Comparison of ENCODE assay signal across 13 cellular contexts in genomic region chr17:57622327-57622885, GRCh38.
DNase-seq lines count a peak whose midpoint lies in the region; ATAC-seq and TF ChIP-seq lines count a peak whose summit lies in the region.
"Had no signal": no experiment of that assay in that cellular context is flagged by ENCODE, and none has a peak within 500 bp of the region (broad histone marks: within the 10 kb centered on the region; RNA-seq: fewer than 3 reads in every experiment).

No MANE protein-coding gene starts in this region.

- peak overlapping the region; percentile 61 for H2AK5ac ChIP-seq in trophoblast cell (ENCODE audit: low read length)

- H3K27ac ChIP-seq in OCI-LY7 (ENCODE audit: low read depth, low read length, poor library complexity, severe bottlenecking) (peak overlapping the region; percentile 76), endodermal cell (ENCODE audit: low read depth, low read length) (peak overlapping the region; percentile 16), trophoblast cell (ENCODE audit: low read depth, low read length) (peak overlapping the region; percentile 96)
- H3K27ac ChIP-seq: thyroid gland had no signal

- H4K91ac ChIP-seq in trophoblast cell (ENCODE audit: low read depth, low read length): peak overlapping the region; percentile 85

- H3K27me3 Mint-ChIP-seq in endodermal cell (ENCODE audit: insufficient read depth): no peaks in the 10 kb centered on the region
- H3K27me3 Mint-ChIP-seq: CD4-positive, alpha-beta T cell had no signal

- no peak overlapping the region for H3K4me3 Mint-ChIP-seq in endodermal cell
- H3K4me3 Mint-ChIP-seq: CD4-positive, alpha-beta T cell had no signal

- H3K4me2 ChIP-seq in OCI-LY7 (ENCODE audit: low read length) (peak overlapping the region; percentile 87), trophoblast cell (ENCODE audit: low read length) (no peak overlapping the region)

- DNase-seq in OCI-LY7 (ENCODE audit: low spot score) (no peak), endodermal cell (no peak), trophoblast cell (no peak), iPS-NIHi11 (ENCODE audit: low spot score) (no peak), NCI-H1105 (lab: John Stamatoyannopoulos, UW) (no peak), cerebellar nuclear complex (lab: John Stamatoyannopoulos, UW) (no peak)
- DNase-seq: activated CD4-positive, alpha-beta T cell treated with anti-CD3 and anti-CD28 coated beads for 1 hour; CD4-positive, alpha-beta T cell; hippocampal formation; NCI-H1092 treated with DMSO at 0.1 percent for 48 hours; NCI-H446 treated with DMSO at 0.1 percent for 48 hours; thyroid gland had no signal

- ATAC-seq in GM18505 (IDR thresholded peaks at IDR 0.05; ENCODE audit: unreplicated experiment): peak; percentile 5

- peak overlapping the region; percentile 95 for H2BK5ac ChIP-seq in trophoblast cell (ENCODE audit: low read depth, low read length, poor library complexity)

- H3K27me3 ChIP-seq in endodermal cell (ENCODE audit: control insufficient read depth, insufficient read depth, low read length, poor library complexity, severe bottlenecking) (no peaks in the 10 kb centered on the region), trophoblast cell (ENCODE audit: insufficient read depth, low read length) (no peaks in the 10 kb centered on the region)
- H3K27me3 ChIP-seq: thyroid gland had no signal

- H3K9me3 ChIP-seq in OCI-LY7 (ENCODE audit: low read length) (peaks cover 2% of the 10 kb centered on the region), endodermal cell (ENCODE audit: control insufficient read depth, low read length) (peaks cover 2% of the 10 kb centered on the region), trophoblast cell (ENCODE audit: insufficient read depth, low read depth, low read length) (no peaks in the 10 kb centered on the region)
- H3K9me3 ChIP-seq: thyroid gland had no signal

- H3K36me3 Mint-ChIP-seq in endodermal cell (ENCODE audit: low read depth): peaks cover 27% of the 10 kb centered on the region

- H3K23ac ChIP-seq in trophoblast cell (ENCODE audit: low read length): no peak overlapping the region

- TF ChIP-seq CTCF in OCI-LY7 (conservative IDR thresholded peaks at IDR 0.05; ENCODE audit: low read length) (no peak), endodermal cell (conservative IDR thresholded peaks at IDR 0.05) (no peak)

- H3K9me3 Mint-ChIP-seq in endodermal cell: no peaks in the 10 kb centered on the region
- H3K9me3 Mint-ChIP-seq: CD4-positive, alpha-beta T cell had no signal

- peak overlapping the region; percentile 33 for H4K8ac ChIP-seq in trophoblast cell (ENCODE audit: low read depth, low read length)

- H3K36me3 ChIP-seq in OCI-LY7 (ENCODE audit: insufficient read depth, low read length): peaks cover 14% of the 10 kb centered on the region
- peaks cover 4% of the 10 kb centered on the region for H3K36me3 ChIP-seq in endodermal cell (ENCODE audit: control insufficient read depth, insufficient read depth, low read length)
- peaks cover 10 to 24% of the 10 kb centered on the region in 2 experiments for H3K36me3 ChIP-seq in trophoblast cell (ENCODE audit: control insufficient read depth in 1 of 2, insufficient read depth in 2 of 2, low read length in 2 of 2)
- H3K36me3 ChIP-seq: thyroid gland had no signal

- 86 to 91% methylated on average over 9 to 12 of the region's 12 CpGs for WGBS in endodermal cell (ENCODE audit: insufficient coverage in 1 of 2, insufficient read length in 1 of 2), 2 experiments
- WGBS in trophoblast cell (ENCODE audit: extremely low coverage, insufficient coverage, insufficient read length): no CpG with 5 or more reads among the region's 12 CpGs

- H2AFZ ChIP-seq in OCI-LY7 (ENCODE audit: low read length): peak overlapping the region; percentile 65; the same call in 1 of the 2 replicates
- no peak overlapping the region for H2AFZ ChIP-seq in trophoblast cell (ENCODE audit: insufficient read depth, low read length, poor library complexity)

- TF ChIP-seq POLR2A in GM18505 (IDR thresholded peaks at IDR 0.05; ENCODE audit: borderline replicate concordance, extremely low read depth, insufficient read depth, insufficient read length): no peak

- H3K14ac ChIP-seq in trophoblast cell (ENCODE audit: low read length): peak overlapping the region; percentile 66

- H3K27ac Mint-ChIP-seq in endodermal cell: peak overlapping the region; percentile 66
- H3K27ac Mint-ChIP-seq: CD4-positive, alpha-beta T cell had no signal

- peak overlapping the region; percentile 49 for H3K4ac ChIP-seq in trophoblast cell (ENCODE audit: low read depth, low read length)

- H3K4me3 ChIP-seq in OCI-LY7 (ENCODE audit: low read depth, low read length, poor library complexity, severe bottlenecking): peak overlapping the region; percentile 50
- no peak overlapping the region for H3K4me3 ChIP-seq in endodermal cell (ENCODE audit: low read length)
- H3K4me3 ChIP-seq in trophoblast cell (ENCODE audit: low read depth, low read length): no peak overlapping the region
- H3K4me3 ChIP-seq: thyroid gland had no signal

- H2BK12ac ChIP-seq in trophoblast cell (ENCODE audit: low read length): peak overlapping the region; percentile 46

- H2BK120ac ChIP-seq in trophoblast cell (ENCODE audit: insufficient read depth, low read length, poor library complexity): peak overlapping the region; percentile 84

- H4K12ac ChIP-seq in trophoblast cell (ENCODE audit: low read depth, low read length): no peak overlapping the region

- H3K9ac ChIP-seq in endodermal cell (ENCODE audit: extremely low read depth, low read length, poor library complexity, severe bottlenecking) (no peak overlapping the region), trophoblast cell (ENCODE audit: low read length) (no peak overlapping the region)

- H3K79me1 ChIP-seq in trophoblast cell (ENCODE audit: low read length): peaks cover 42% of the 10 kb centered on the region

- H3K18ac ChIP-seq in trophoblast cell (ENCODE audit: low read length): peak overlapping the region; percentile 67

- H3K79me2 ChIP-seq in OCI-LY7 (ENCODE audit: insufficient read depth, low read depth, low read length) (no peaks in the 10 kb centered on the region), trophoblast cell (ENCODE audit: control insufficient read depth, insufficient read depth, low read length, poor library complexity) (peaks cover 2% of the 10 kb centered on the region)

- CTCF ChIA-PET in OCI-LY7 (lab: Charles Lee; ENCODE audit: unreplicated experiment): interaction anchor here (0.6 to 1.8 kb wide), 8 partner anchors 14 to 715 kb away, joined by 3 to 8 read pairs (median 4); no protein-coding TSS in a partner anchor

- no peaks in the 10 kb centered on the region for H4K20me1 ChIP-seq in OCI-LY7 (ENCODE audit: insufficient read depth, low read length)

- H3K9me2 ChIP-seq in OCI-LY7 (ENCODE audit: insufficient read depth, low read length): no peaks in the 10 kb centered on the region

- POLR2A ChIA-PET in OCI-LY7 (lab: Charles Lee): interaction anchor here (0.6 to 3.9 kb wide), 10 partner anchors 15 to 182 kb away, joined by 3 to 36 read pairs (median 4); no protein-coding TSS in a partner anchor

- H3K4me1 Mint-ChIP-seq in endodermal cell: peaks cover 14% of the 10 kb centered on the region

- BruUV-seq in OCI-LY7 (replicated peaks; lab: Mats Ljungman, UMichigan): TSS peak; percentile 93

- intact Hi-C loops in OCI-LY7 (cut with micrococcal nuclease; ENCODE audit: unreplicated experiment): loop anchor here (2.0 to 10.0 kb wide), 2 partner anchors 266 to 712 kb away; no protein-coding TSS in a partner anchor

- peaks cover 51% of the 10 kb centered on the region for H3K4me1 ChIP-seq in OCI-LY7 (ENCODE audit: insufficient read depth, low read length, poor library complexity, severe bottlenecking)
- H3K4me1 ChIP-seq in endodermal cell (ENCODE audit: control insufficient read depth, insufficient read depth, low read length): peaks cover 5% of the 10 kb centered on the region
- peaks cover 49 to 52% of the 10 kb centered on the region in 2 experiments for H3K4me1 ChIP-seq in trophoblast cell (ENCODE audit: control insufficient read depth in 1 of 2, insufficient read depth in 2 of 2, low read length in 2 of 2)

Comparison
In these comparisons a context has a peak if more than half of its experiments do, and no peak if none do; other contexts are left out.
1. H3K27ac ChIP-seq: peak in every context shown above with its lines; median percentile 96 in trophoblast cell; 76 in OCI-LY7; 16 in endodermal cell.